Comparison of ENCODE assay signal across 25 cellular contexts in the genomic region with DNA sequence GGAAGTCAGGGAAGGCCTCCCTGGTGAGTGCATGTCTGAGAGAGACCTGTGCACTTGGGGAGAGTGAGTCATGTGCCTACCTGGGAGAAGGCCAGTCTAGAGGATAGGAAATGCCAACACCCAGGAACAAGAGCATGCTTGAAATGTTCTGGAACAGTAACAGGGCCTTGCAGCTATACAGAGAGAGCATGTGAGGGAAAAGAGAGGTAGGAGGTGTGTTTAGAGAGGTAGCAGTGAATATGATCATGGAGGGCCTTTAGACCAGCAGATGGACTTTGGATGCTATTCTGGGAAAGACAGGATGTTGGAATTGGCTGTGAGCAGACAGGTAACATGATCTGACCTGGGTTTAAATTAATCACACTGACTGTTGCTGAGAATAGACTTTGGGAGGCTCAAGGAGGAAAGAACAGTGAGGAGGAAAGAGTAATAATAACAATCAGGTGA.
DNase-seq lines count a peak whose midpoint lies in the region; ATAC-seq, FAIRE-seq and TF ChIP-seq lines count a peak whose summit lies in the region.
"Had no signal": no experiment of that assay in that cellular context is flagged by ENCODE, and none has a peak within 500 bp of the region (broad histone marks: within the 10 kb centered on the region; RNA-seq: fewer than 3 reads in every experiment).

No MANE protein-coding gene starts in this region.

- DNase-seq in COLO668 (lab: John Stamatoyannopoulos, UW; ENCODE audit: unreplicated experiment) = peak; percentile 40
- DNase-seq in HTR-8/SVneo (ENCODE audit: insufficient read length, low spot score) = no peak
- DNase-seq in H1 (ENCODE audit: low read depth in 1 of 2, low spot score in 2 of 2) = no peak
- DNase-seq in mesendoderm = peak; percentile 22
- DNase-seq in putamen (ENCODE audit: low spot score) = no peak
- DNase-seq in right cardiac atrium = no peak
- no peak for DNase-seq in natural killer cell treated with Interleukin-12 subunit alpha and Interleukin-12 subunit beta and Interleukin-15 and Interleukin-18, amount 100 ng/mL, for 72 hours (ENCODE audit: low spot score)
- DNase-seq: activated CD4-positive, CD25-positive, alpha-beta regulatory T cell; activated CD8-positive, alpha-beta memory T cell treated with anti-CD3 and anti-CD28 coated beads for 24 hours; activated naive CD8-positive, alpha-beta T cell treated with anti-CD3 and anti-CD28 coated beads, Interleukin-2, amount 50 U/mL, for 24 hours; dorsolateral prefrontal cortex; esophagus squamous epithelium; HCEC 1CT; heart left ventricle; NCI-H1694 treated with DMSO at 0.1 percent for 48 hours; NCI-H446 treated with DMSO at 0.1 percent for 48 hours; ovary; stimulated activated CD4-positive, alpha-beta T cell treated with anti-CD3 and anti-CD28 coated beads, Interleukin-4, amount 100 ng/mL, for 4 hours; stimulated activated CD8-positive, alpha-beta memory T cell treated with anti-CD3 and anti-CD28 coated beads, Interleukin-4, amount 100 ng/mL, for 48 hours had no signal

- H3K56ac ChIP-seq in H1 (replicated peaks; ENCODE audit: insufficient read length, low read depth, low read length) (no peak overlapping the region), mesendoderm (ENCODE audit: low read length) (no peak overlapping the region)

- H3K4me2 ChIP-seq in H1 (ENCODE audit: insufficient read depth in 1 of 2, low read depth in 2 of 2, low read length in 2 of 2) (no peak overlapping the region), mesendoderm (ENCODE audit: low read length) (no peak overlapping the region)
- H3K4me2 ChIP-seq: smooth muscle cell had no signal

- H3K36me3 ChIP-seq in H1 (ENCODE audit: control insufficient read depth in 2 of 4, insufficient read depth in 4 of 4, low read length in 3 of 4) = no peaks in the 10 kb centered on the region
- H3K36me3 ChIP-seq in mesendoderm (ENCODE audit: control insufficient read depth, insufficient read depth, low read length) = no peaks in the 10 kb centered on the region
- H3K36me3 ChIP-seq: cardiac muscle cell, esophagus squamous epithelium, heart left ventricle, ovary, suprapubic skin had no signal

- no peak for TF ChIP-seq EP300 in H1 (IDR thresholded peaks at IDR 0.05; ENCODE audit: borderline replicate concordance in 1 of 2, low read depth in 2 of 2, low read length in 2 of 2)

- no peak for ATAC-seq in right cardiac atrium
- ATAC-seq in HG03565 (IDR thresholded peaks at IDR 0.05; ENCODE audit: unreplicated experiment) = no peak
- no peak for ATAC-seq in natural killer cell treated with Interleukin-12 subunit alpha and Interleukin-12 subunit beta and Interleukin-15 and Interleukin-18, amount 100 ng/mL, for 72 hours
- ATAC-seq: activated naive CD8-positive, alpha-beta T cell treated with anti-CD3 and anti-CD28 coated beads, Interleukin-2, amount 50 U/mL, for 24 hours; activated T-helper 17 cell treated with anti-CD3 and anti-CD28 coated beads, Interleukin-2, amount 50 U/mL, for 72 hours; heart left ventricle had no signal

- intact Hi-C loops in right cardiac atrium (cut with DNase I) = no loop called here

- H4K20me1 ChIP-seq in H1 (replicated peaks in 1 of 2; ENCODE audit: control insufficient read depth in 1 of 2, insufficient read depth in 2 of 2, low read length in 2 of 2) = no peaks in the 10 kb centered on the region

- no peak overlapping the region for H3K4me3 Mint-ChIP-seq in natural killer cell treated with Interleukin-12 subunit alpha and Interleukin-12 subunit beta and Interleukin-15 and Interleukin-18, amount 100 ng/mL, for 72 hours
- H3K4me3 Mint-ChIP-seq: activated naive CD8-positive, alpha-beta T cell treated with anti-CD3 and anti-CD28 coated beads, Interleukin-2, amount 50 U/mL, for 24 hours; activated T-helper 17 cell treated with anti-CD3 and anti-CD28 coated beads, Interleukin-2, amount 50 U/mL, for 72 hours had no signal

- FAIRE-seq in HTR-8/SVneo (lab: Jason Lieb, UNC) (peak; percentile 54), H1 (lab: Jason Lieb, UNC) (no peak)
- FAIRE-seq: islet of Langerhans had no signal

- H4K8ac ChIP-seq in H1 (ENCODE audit: extremely low read depth, insufficient read depth, low read length) (no peak overlapping the region), mesendoderm (ENCODE audit: low read depth, low read length) (no peak overlapping the region)

- H3K27ac ChIP-seq in H1 (ENCODE audit: low read depth, low read length) (no peak overlapping the region), mesendoderm (ENCODE audit: low read depth, low read length) (no peak overlapping the region), right cardiac atrium (ENCODE audit: low read length) (no peak overlapping the region)
- H3K27ac ChIP-seq: cardiac muscle cell, dorsolateral prefrontal cortex, esophagus squamous epithelium, heart left ventricle, ovary, suprapubic skin had no signal

- H3K27me3 Mint-ChIP-seq in natural killer cell treated with Interleukin-12 subunit alpha and Interleukin-12 subunit beta and Interleukin-15 and Interleukin-18, amount 100 ng/mL, for 72 hours = no peaks in the 10 kb centered on the region
- H3K27me3 Mint-ChIP-seq: activated naive CD8-positive, alpha-beta T cell treated with anti-CD3 and anti-CD28 coated beads, Interleukin-2, amount 50 U/mL, for 24 hours; activated T-helper 17 cell treated with anti-CD3 and anti-CD28 coated beads, Interleukin-2, amount 50 U/mL, for 72 hours had no signal

- no peaks in the 10 kb centered on the region for H3K36me3 Mint-ChIP-seq in natural killer cell treated with Interleukin-12 subunit alpha and Interleukin-12 subunit beta and Interleukin-15 and Interleukin-18, amount 100 ng/mL, for 72 hours

- H3K18ac ChIP-seq in H1 (ENCODE audit: extremely low read depth, low read length) (no peak overlapping the region), mesendoderm (ENCODE audit: low read length) (no peak overlapping the region)

- H3K4ac ChIP-seq in H1 (replicated peaks; ENCODE audit: insufficient read length, low read depth, low read length) (no peak overlapping the region), mesendoderm (ENCODE audit: low read depth, low read length) (no peak overlapping the region)

- no peaks in the 10 kb centered on the region for H3K9me3 ChIP-seq in H1 (ENCODE audit: insufficient read depth in 2 of 2, low read depth in 1 of 2, low read length in 1 of 2)
- no peaks in the 10 kb centered on the region for H3K9me3 ChIP-seq in right cardiac atrium (ENCODE audit: control insufficient read depth, low read length)
- H3K9me3 ChIP-seq: esophagus squamous epithelium, ovary, suprapubic skin had no signal

- no peak overlapping the region for H2BK5ac ChIP-seq in H1 (ENCODE audit: low read depth, low read length)
- H2BK5ac ChIP-seq in mesendoderm (ENCODE audit: low read length) = no peak overlapping the region

- H2AK5ac ChIP-seq in H1 (ENCODE audit: low read depth, low read length) (no peak overlapping the region), mesendoderm (ENCODE audit: low read length) (no peak overlapping the region)

- no peak overlapping the region for H3K14ac ChIP-seq in H1 (ENCODE audit: insufficient read length)

- peaks cover 6% of the 10 kb centered on the region for H3K9me3 Mint-ChIP-seq in natural killer cell treated with Interleukin-12 subunit alpha and Interleukin-12 subunit beta and Interleukin-15 and Interleukin-18, amount 100 ng/mL, for 72 hours

- CTCF ChIA-PET in H1 (lab: Charles Lee; ENCODE audit: partially characterized antibody) = interaction anchor here (1.2 to 1.6 kb wide), 2 partner anchors 19 to 77 kb away, joined by 3 to 4 read pairs; no protein-coding TSS in a partner anchor

- H3K23me2 ChIP-seq in H1 (ENCODE audit: low read depth, low read length) = no peaks in the 10 kb centered on the region

- H3K79me2 ChIP-seq in H1 (ENCODE audit: control insufficient read depth in 1 of 2, insufficient read depth in 2 of 2, low read length in 2 of 2) (no peaks in the 10 kb centered on the region), mesendoderm (ENCODE audit: control insufficient read depth, insufficient read depth, low read length) (no peaks in the 10 kb centered on the region)

- no peak overlapping the region for H4K91ac ChIP-seq in H1 (replicated peaks; ENCODE audit: insufficient read length, low read length)

- H3K27me3 ChIP-seq in H1 (replicated peaks in 1 of 4; ENCODE audit: control insufficient read depth in 3 of 4, extremely low read depth in 1 of 4, insufficient read depth in 3 of 4, low read length in 3 of 4) (no peaks in the 10 kb centered on the region), mesendoderm (ENCODE audit: insufficient read depth, low read length, poor library complexity) (no peaks in the 10 kb centered on the region), right cardiac atrium (ENCODE audit: control insufficient read depth, insufficient read depth) (no peaks in the 10 kb centered on the region)
- H3K27me3 ChIP-seq: cardiac muscle cell, dorsolateral prefrontal cortex, esophagus squamous epithelium, heart left ventricle, ovary, suprapubic skin had no signal

- no peak overlapping the region for H3K27ac Mint-ChIP-seq in natural killer cell treated with Interleukin-12 subunit alpha and Interleukin-12 subunit beta and Interleukin-15 and Interleukin-18, amount 100 ng/mL, for 72 hours
- H3K27ac Mint-ChIP-seq: activated naive CD8-positive, alpha-beta T cell treated with anti-CD3 and anti-CD28 coated beads, Interleukin-2, amount 50 U/mL, for 24 hours; activated T-helper 17 cell treated with anti-CD3 and anti-CD28 coated beads, Interleukin-2, amount 50 U/mL, for 72 hours had no signal

- H3K4me3 ChIP-seq in H1 (ENCODE audit: extremely low read depth in 1 of 4, insufficient read depth in 2 of 4, low read depth in 3 of 4, low read length in 4 of 4) = no peak overlapping the region
- H3K4me3 ChIP-seq in mesendoderm (ENCODE audit: low read length) = no peak overlapping the region
- no peak overlapping the region for H3K4me3 ChIP-seq in right cardiac atrium (ENCODE audit: low read length)
- H3K4me3 ChIP-seq: cardiac muscle cell, dorsolateral prefrontal cortex, esophagus squamous epithelium, heart left ventricle, ovary, smooth muscle cell, suprapubic skin had no signal

- H3K79me1 ChIP-seq in H1 (ENCODE audit: low read depth, low read length) = no peaks in the 10 kb centered on the region
- no peaks in the 10 kb centered on the region for H3K79me1 ChIP-seq in mesendoderm (ENCODE audit: low read length)

- POLR2A ChIA-PET in H1 (lab: Charles Lee; ENCODE audit: partially characterized antibody) = no interaction called here

- no peak overlapping the region for H2BK20ac ChIP-seq in H1 (ENCODE audit: low read length)

- H4K5ac ChIP-seq in H1 (ENCODE audit: insufficient read length, low read depth, low read length) (no peak overlapping the region), mesendoderm (ENCODE audit: low read length) (no peak overlapping the region)

- H2AFZ ChIP-seq in H1 (ENCODE audit: low read length) = peak overlapping the region; percentile 94

- H2BK15ac ChIP-seq in H1 (ENCODE audit: low read length) (no peak overlapping the region), mesendoderm (replicated peaks; ENCODE audit: low read depth) (no peak overlapping the region)

- H3K23ac ChIP-seq in H1 (ENCODE audit: insufficient read length) (no peak overlapping the region), mesendoderm (ENCODE audit: low read length) (no peak overlapping the region)

- H2BK120ac ChIP-seq in H1 (replicated peaks; ENCODE audit: low read depth, low read length) (no peak overlapping the region), mesendoderm (ENCODE audit: low read depth, low read length) (no peak overlapping the region)

- H2BK12ac ChIP-seq in H1 (ENCODE audit: low read depth, low read length) = no peak overlapping the region

- TF ChIP-seq CTCF in H1 (IDR thresholded peaks at IDR 0.05; ENCODE audit: control extremely low read depth in 1 of 3, insufficient read depth in 1 of 3, low read depth in 1 of 3, low read length in 3 of 3) = no peak

- TF ChIP-seq POLR2A in H1 (IDR thresholded peaks at IDR 0.05; ENCODE audit: control extremely low read depth in 1 of 2, low read depth in 2 of 2, low read length in 2 of 2) = no peak

- no peaks in the 10 kb centered on the region for H3K4me1 Mint-ChIP-seq in natural killer cell treated with Interleukin-12 subunit alpha and Interleukin-12 subunit beta and Interleukin-15 and Interleukin-18, amount 100 ng/mL, for 72 hours (ENCODE audit: low read depth in 2 of 2)
- H3K4me1 Mint-ChIP-seq: activated naive CD8-positive, alpha-beta T cell treated with anti-CD3 and anti-CD28 coated beads, Interleukin-2, amount 50 U/mL, for 24 hours; activated T-helper 17 cell treated with anti-CD3 and anti-CD28 coated beads, Interleukin-2, amount 50 U/mL, for 72 hours had no signal

- peaks cover 0 to 2% (median 0%) of the 10 kb centered on the region in 4 experiments; a peak in 1 of 7 replicates for H3K4me1 ChIP-seq in H1 (replicated peaks in 1 of 4; ENCODE audit: control insufficient read depth in 3 of 4, insufficient read depth in 4 of 4, low read length in 3 of 4)
- H3K4me1 ChIP-seq in mesendoderm (ENCODE audit: control insufficient read depth, low read depth, low read length) = no peaks in the 10 kb centered on the region
- no peaks in the 10 kb centered on the region for H3K4me1 ChIP-seq in right cardiac atrium (ENCODE audit: control insufficient read depth, insufficient read depth, low read length)
- H3K4me1 ChIP-seq: esophagus squamous epithelium, heart left ventricle, suprapubic skin had no signal

- no peak for TF ChIP-seq RAD21 in H1 (IDR thresholded peaks at IDR 0.05 in 1 of 2, conservative IDR thresholded peaks at IDR 0.05 in 1 of 2; ENCODE audit: low read depth in 2 of 2, low read length in 2 of 2)

- H3K9ac ChIP-seq in H1 (replicated peaks in 1 of 4; ENCODE audit: extremely low read depth in 1 of 4, low read depth in 3 of 4, low read length in 3 of 4) (no peak overlapping the region), mesendoderm (ENCODE audit: low read length) (no peak overlapping the region)

Comparison
In these comparisons a context has a peak if more than half of its experiments do, and no peak if none do; other contexts are left out.
1. DNase-seq: peak in COLO668 (single experiment) and mesendoderm (single experiment); none in HTR-8/SVneo (single experiment), H1 (0 of 2), putamen (single experiment), right cardiac atrium (0 of 3) and natural killer cell treated with Interleukin-12 subunit alpha and Interleukin-12 subunit beta and Interleukin-15 and Interleukin-18, amount 100 ng/mL, for 72 hours (single experiment).